ENCODE assay signal across 8 cellular contexts in the genomic region with DNA sequence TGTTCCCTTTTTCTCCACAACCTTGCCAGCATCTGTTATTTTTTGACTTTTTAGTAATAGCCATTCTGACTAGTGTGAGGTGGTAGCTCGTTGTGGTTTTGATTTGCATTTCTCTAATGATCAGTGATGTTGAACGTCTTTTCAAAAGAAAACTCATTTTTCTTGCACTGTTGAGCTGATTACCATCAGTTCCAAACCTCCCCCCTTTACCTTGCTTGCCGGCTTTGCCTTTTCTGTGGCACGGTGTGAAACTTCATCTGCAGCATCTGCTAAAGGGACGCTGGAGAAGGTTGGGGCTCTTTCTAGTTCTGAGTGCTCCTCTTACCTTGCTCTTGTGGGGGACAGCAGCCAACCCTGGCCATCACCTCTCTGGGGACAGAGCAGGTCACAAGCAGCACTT.
ATAC-seq lines count a peak whose summit lies in the region.
"Not testable (repeated sequence)": the region's sequence is repeated elsewhere in the genome, so short reads cannot be mapped to it uniquely, and the experiment has no call there.

No MANE protein-coding gene starts in this region.

- not testable (repeated sequence) for H3K9me3 Mint-ChIP-seq in stimulated activated memory B cell treated with anti-CD40 and anti-IgM and Interleukin-4, amounts not matched to agents 10 μg/mL and 1 μg/mL and 100 μg/mL, for 72 hours

- not testable (repeated sequence) for H3K4me3 Mint-ChIP-seq in stimulated activated memory B cell treated with anti-CD40 and anti-IgM and Interleukin-4, amounts not matched to agents 10 μg/mL and 1 μg/mL and 100 μg/mL, for 72 hours

- not testable (repeated sequence) for H3K36me3 Mint-ChIP-seq in stimulated activated memory B cell treated with anti-CD40 and anti-IgM and Interleukin-4, amounts not matched to agents 10 μg/mL and 1 μg/mL and 100 μg/mL, for 72 hours

- not testable (repeated sequence) for H3K27me3 Mint-ChIP-seq in stimulated activated memory B cell treated with anti-CD40 and anti-IgM and Interleukin-4, amounts not matched to agents 10 μg/mL and 1 μg/mL and 100 μg/mL, for 72 hours

- H3K4me1 Mint-ChIP-seq in stimulated activated memory B cell treated with anti-CD40 and anti-IgM and Interleukin-4, amounts not matched to agents 10 μg/mL and 1 μg/mL and 100 μg/mL, for 72 hours, result not testable (repeated sequence)

- ATAC-seq in GM18511 (IDR thresholded peaks at IDR 0.05; ENCODE audit: unreplicated experiment) (peak; percentile 98), GM19043 (IDR thresholded peaks at IDR 0.05; ENCODE audit: low read depth, unreplicated experiment) (peak; percentile 92), GM21381 (IDR thresholded peaks at IDR 0.05; ENCODE audit: unreplicated experiment) (peak; percentile 93), HG02571 (IDR thresholded peaks at IDR 0.05; ENCODE audit: unreplicated experiment) (peak; percentile 89), HG02943 (IDR thresholded peaks at IDR 0.05; ENCODE audit: low read depth, unreplicated experiment) (peak; percentile 97), HG03139 (IDR thresholded peaks at IDR 0.05; ENCODE audit: unreplicated experiment) (peak; percentile 94), HG03521 (IDR thresholded peaks at IDR 0.05; ENCODE audit: unreplicated experiment) (peak; percentile 90)
- ATAC-seq in stimulated activated memory B cell treated with anti-CD40 and anti-IgM and Interleukin-4, amounts not matched to agents 10 μg/mL and 1 μg/mL and 100 μg/mL, for 72 hours, result peak; percentile 96

- H3K27ac Mint-ChIP-seq in stimulated activated memory B cell treated with anti-CD40 and anti-IgM and Interleukin-4, amounts not matched to agents 10 μg/mL and 1 μg/mL and 100 μg/mL, for 72 hours, result not testable (repeated sequence)

Comparison
In these comparisons a context has a peak if more than half of its experiments do, and no peak if none do; other contexts are left out.
1. Peak in every context shown above with its lines: ATAC-seq.